Comparison of ENCODE assay signal across 8 cellular contexts in the genomic region with DNA sequence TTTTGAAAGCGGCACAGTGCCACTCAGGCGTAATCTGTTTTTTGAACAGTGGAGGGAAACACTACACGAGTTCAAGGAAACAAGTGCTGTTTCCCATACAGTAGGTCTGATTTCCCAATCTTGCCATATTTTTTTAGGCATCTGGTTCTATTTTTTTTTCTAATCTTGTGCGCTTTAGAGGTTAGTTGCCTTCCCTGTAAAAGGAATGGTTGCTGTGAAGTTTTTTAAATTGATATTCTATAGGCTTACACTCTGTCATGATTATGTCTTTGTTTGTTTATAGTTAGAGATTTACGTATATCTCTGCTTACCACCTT. TPM values are rescaled to one million over a fixed set of nuclear protein-coding genes. Genes with fewer than 3 reads are reported as not detected.
DNase-seq lines count a peak whose midpoint lies in the region; ATAC-seq and TF ChIP-seq lines count a peak whose summit lies in the region.

No MANE protein-coding gene starts in this region.

- H4K20me1 ChIP-seq in OCI-LY7 (ENCODE audit: insufficient read depth, low read length) (peaks cover 30% of the 10 kb centered on the region), osteoblast (ENCODE audit: insufficient read depth, low read length) (peaks cover 12% of the 10 kb centered on the region)

- CTCF ChIA-PET in CD4-positive, alpha-beta T cell (lab: Charles Lee), result interaction anchor here (1.4 to 2.4 kb wide), 2 partner anchors 92 to 101 kb away, joined by 4 to 6 read pairs; partner anchors contain the start of gene GPBP1L1
- CTCF ChIA-PET in OCI-LY7 (lab: Charles Lee; ENCODE audit: unreplicated experiment), result no interaction called here

- BruUV-seq in OCI-LY7 (replicated peaks; lab: Mats Ljungman, UMichigan), result TSS peak; percentile 62

- TF ChIP-seq CTCF in CD4-positive, alpha-beta T cell (IDR thresholded peaks at IDR 0.05), result no peak
- TF ChIP-seq CTCF in OCI-LY7 (conservative IDR thresholded peaks at IDR 0.05; ENCODE audit: low read length) (no peak), epithelial cell of esophagus (IDR thresholded peaks at IDR 0.05; ENCODE audit: insufficient read depth, low read depth, low read length, missing control alignments) (peak; percentile 14), osteoblast (IDR thresholded peaks at IDR 0.05; ENCODE audit: extremely low read depth, low read depth, low read length) (no peak)

- POLR2A ChIA-PET in CD4-positive, alpha-beta T cell (lab: Charles Lee), result interaction anchor here (0.5 to 5.0 kb wide), 12 partner anchors 22 to 911 kb away, joined by 3 to 65 read pairs (median 3); partner anchors contain the start of genes ARMH1, CCDC163, GPBP1L1 and MMACHC
- POLR2A ChIA-PET in OCI-LY7 (lab: Charles Lee), result interaction anchor here (0.6 to 2.5 kb wide), 3 partner anchors 15 to 61 kb away, joined by 3 to 6 read pairs (median 4); no protein-coding TSS in a partner anchor

- H3K9me2 ChIP-seq in OCI-LY7 (ENCODE audit: insufficient read depth, low read length), result no peaks in the 10 kb centered on the region

- H3K27ac Mint-ChIP-seq in CD4-positive, alpha-beta T cell, result peak overlapping the region; percentile 89

- H3K36me3 ChIP-seq in OCI-LY7 (ENCODE audit: insufficient read depth, low read length) (peaks cover 53% of the 10 kb centered on the region), osteoblast (ENCODE audit: insufficient read depth, low read length) (peaks cover 2% of the 10 kb centered on the region)

- H3K4me1 Mint-ChIP-seq in CD4-positive, alpha-beta T cell (ENCODE audit: low read depth), result peaks cover 43% of the 10 kb centered on the region

- peak overlapping the region; percentile 99 for H3K4me3 ChIP-seq in OCI-LY7 (ENCODE audit: low read depth, low read length, poor library complexity, severe bottlenecking)
- H3K4me3 ChIP-seq in epithelial cell of esophagus (ENCODE audit: low read length), result peak overlapping the region; percentile 98
- peak overlapping the region; percentile 100 for H3K4me3 ChIP-seq in osteoblast (ENCODE audit: insufficient read depth, low read length)

- H2AFZ ChIP-seq in OCI-LY7 (ENCODE audit: low read length) (no peak overlapping the region), osteoblast (ENCODE audit: low read length) (peak overlapping the region; percentile 100)

- no peaks in the 10 kb centered on the region for H3K9me3 ChIP-seq in CD4-positive, alpha-beta T cell (ENCODE audit: control insufficient read depth, low read length)
- H3K9me3 ChIP-seq in OCI-LY7 (ENCODE audit: low read length) (no peaks in the 10 kb centered on the region), osteoblast (ENCODE audit: low read depth, low read length) (no peaks in the 10 kb centered on the region)

- H3K4me2 ChIP-seq in OCI-LY7 (ENCODE audit: low read length) (peak overlapping the region; percentile 97), osteoblast (ENCODE audit: insufficient read depth, low read length) (peak overlapping the region; percentile 100)

- peaks cover 62% of the 10 kb centered on the region for H3K79me2 ChIP-seq in OCI-LY7 (ENCODE audit: insufficient read depth, low read depth, low read length)
- peaks cover 54% of the 10 kb centered on the region for H3K79me2 ChIP-seq in osteoblast (ENCODE audit: insufficient read depth, low read length)

- intact Hi-C loops in CD4-positive, alpha-beta T cell (cut with DNase I, micrococcal nuclease), result loop anchor here (2.0 to 10.0 kb wide), 9 partner anchors 16 to 1880 kb away; partner anchors contain the start of genes BTBD19 (in 2 of the 2), DYNLT4 (in 2 of the 2), PLK3 (in 2 of the 2) and GPBP1L1 (in 1 of the 2)
- intact Hi-C loops in OCI-LY7 (cut with micrococcal nuclease; ENCODE audit: unreplicated experiment), result no loop called here

- H3K4me1 ChIP-seq in OCI-LY7 (ENCODE audit: insufficient read depth, low read length, poor library complexity, severe bottlenecking) (peaks cover 48% of the 10 kb centered on the region), osteoblast (ENCODE audit: insufficient read depth, low read length) (peaks cover 16% of the 10 kb centered on the region)

- no peaks in the 10 kb centered on the region for H3K27me3 ChIP-seq in CD4-positive, alpha-beta T cell (ENCODE audit: control insufficient read depth, insufficient read depth, low read length)
- no peaks in the 10 kb centered on the region for H3K27me3 ChIP-seq in osteoblast (ENCODE audit: insufficient read depth, low read length)

- H3K27ac ChIP-seq in CD4-positive, alpha-beta T cell (ENCODE audit: low read depth, low read length), result peak overlapping the region; percentile 95
- H3K27ac ChIP-seq in OCI-LY7 (ENCODE audit: low read depth, low read length, poor library complexity, severe bottlenecking), result peak overlapping the region; percentile 83
- H3K27ac ChIP-seq in osteoblast (ENCODE audit: low read depth, low read length), result peak overlapping the region; percentile 91

- H3K27me3 Mint-ChIP-seq in CD4-positive, alpha-beta T cell, result no peaks in the 10 kb centered on the region

- peaks cover 16% of the 10 kb centered on the region for H3K36me3 Mint-ChIP-seq in CD4-positive, alpha-beta T cell (ENCODE audit: low read depth)

- ATAC-seq in CD4-positive, alpha-beta T cell (ENCODE audit: poor library complexity), result no peak

- no peak for DNase-seq in CD4-positive, alpha-beta T cell
- DNase-seq in OCI-LY7 (ENCODE audit: low spot score) (no peak), epithelial cell of esophagus (ENCODE audit: low read depth) (no peak), osteoblast (ENCODE audit: insufficient read length, low spot score, missing footprints) (peak; percentile 51), ureter (ENCODE audit: low spot score) (no peak), cortex of kidney (lab: John Stamatoyannopoulos, UW) (no peak), NCI-H2227 treated with DMSO at 0.1 percent for 48 hours (lab: John Stamatoyannopoulos, UW) (no peak), NCI-H526 treated with DMSO at 0.1 percent for 48 hours (lab: John Stamatoyannopoulos, UW) (no peak)

- no peaks in the 10 kb centered on the region for H3K9me3 Mint-ChIP-seq in CD4-positive, alpha-beta T cell

- peak overlapping the region; percentile 94 for H3K4me3 Mint-ChIP-seq in CD4-positive, alpha-beta T cell

RNA-seq across cellular contexts. Expression of gene NASP, which starts 1.2 kb away (rescaled TPM):
- 100 to 1,000 TPM; 110 to 112 TPM for total RNA-seq in CD4-positive, alpha-beta T cell
- total RNA-seq in OCI-LY7 (2014; rRNA removed; shearing (Covaris generic)), result 210 and 267 TPM in 2 replicates
- 373 and 394 TPM in 2 replicates for total RNA-seq in OCI-LY7 (2022)
- total RNA-seq in osteoblast, result 25.9 and 27.5 TPM in 2 replicates
- total RNA-seq in ureter, result 82.1 TPM

RNA-seq across cellular contexts. Expression of gene AKR1A1, which starts 34.4 kb away (rescaled TPM):
- 10 to 100 TPM; 25.3 to 31.0 TPM for total RNA-seq in CD4-positive, alpha-beta T cell
- total RNA-seq in OCI-LY7 (2014; rRNA removed; shearing (Covaris generic)), result 110 and 142 TPM in 2 replicates
- total RNA-seq in OCI-LY7 (2022) (141 and 152 TPM in 2 replicates), osteoblast (129 and 136 TPM in 2 replicates), ureter (120 TPM)

RNA-seq across cellular contexts. Expression of gene CCDC17, which starts 38.8 kb away (rescaled TPM):
- total RNA-seq in CD4-positive, alpha-beta T cell, result 1 to 10 TPM; 2.1 to 2.3 TPM
- total RNA-seq in OCI-LY7 (2014; rRNA removed; shearing (Covaris generic)), result 2.8 and 3.2 TPM in 2 replicates
- total RNA-seq in OCI-LY7 (2022) (5.0 and 5.6 TPM in 2 replicates), osteoblast (0.72 and 1.5 TPM in 2 replicates), ureter (2.4 TPM)
